ENCODE assay signal across 1 cellular context in genomic region chr7:32490127-32490796, GRCh38.
A peak's percentile ranks its signal among the peaks of the same experiment; 100 is the strongest.
TF ChIP-seq lines count a peak whose summit lies in the region.

Gene LSM5, minus strand, starts transcription at chr7:32490380. Its CDS starts 15 bp downstream, at chr7:32490365.

TF ChIP-seq in HepG2, 621 proteins besides CTCF, POLR2A, EP300 and RAD21 (continued from another document and continues in another):
- TF ChIP-seq ZBTB39 (CRISPR knock-in tag; IDR thresholded peaks at IDR 0.05) (0 out of 2 replicates have a peak, but pooled peaks have one; percentile 37), MBNL3 (CRISPR knock-in tag; conservative IDR thresholded peaks at IDR 0.05) (no peak), ZNF17 (CRISPR knock-in tag; IDR thresholded peaks at IDR 0.05) (no peak), MYPOP (CRISPR knock-in tag; IDR thresholded peaks at IDR 0.05) (peak; percentile 75), ZSCAN21 (CRISPR knock-in tag; IDR thresholded peaks at IDR 0.05; ENCODE audit: borderline replicate concordance) (peak; percentile 90), ZNF615 (CRISPR knock-in tag; IDR thresholded peaks at IDR 0.05; ENCODE audit: borderline replicate concordance) (no peak), ZFP1 (CRISPR knock-in tag; IDR thresholded peaks at IDR 0.05) (peak; percentile 79), ZNF20 (CRISPR knock-in tag; IDR thresholded peaks at IDR 0.05) (peak; percentile 29; the same call in 1 of the 2 replicates), POLR2AphosphoS5 (IDR thresholded peaks at IDR 0.05; ENCODE audit: low read depth, low read length) (peak; percentile 78), ZNF138 (CRISPR knock-in tag; IDR thresholded peaks at IDR 0.05; ENCODE audit: low read depth) (no peak), NR3C1 (CRISPR knock-in tag; IDR thresholded peaks at IDR 0.05) (no peak), CEBPG (CRISPR knock-in tag; IDR thresholded peaks at IDR 0.05) (peak; percentile 55), ZNF510 (CRISPR knock-in tag; IDR thresholded peaks at IDR 0.05; ENCODE audit: low read depth) (no peak), NR2F6 (IDR thresholded peaks at IDR 0.05) (no peak), NR2F6 (CRISPR knock-in tag; IDR thresholded peaks at IDR 0.05) (peak; percentile 63; the same call in 1 of the 2 replicates), ZBED4 (CRISPR knock-in tag; IDR thresholded peaks at IDR 0.05; ENCODE audit: borderline replicate concordance) (peak; percentile 80), MED1 (CRISPR knock-in tag; IDR thresholded peaks at IDR 0.05) (peak; percentile 74), ZNF75D (CRISPR knock-in tag; IDR thresholded peaks at IDR 0.05; ENCODE audit: borderline replicate concordance) (no peak), SRY (CRISPR knock-in tag; IDR thresholded peaks at IDR 0.05) (peak; percentile 81; the same call in 1 of the 2 replicates), RNF2 (conservative IDR thresholded peaks at IDR 0.05; ENCODE audit: low read depth) (peak; percentile 82), ZNF224 (CRISPR knock-in tag; IDR thresholded peaks at IDR 0.05) (no peak; the same call in 1 of the 2 replicates), SALL1 (CRISPR knock-in tag; IDR thresholded peaks at IDR 0.05) (peak; percentile 94), ZFP36L2 (CRISPR knock-in tag; IDR thresholded peaks at IDR 0.05) (peak; percentile 75; the same call in 1 of the 2 replicates), XRCC5 (optimal IDR thresholded peaks at IDR 0.05; ENCODE audit: low read length) (peak; percentile 96), ZNF331 (CRISPR knock-in tag; IDR thresholded peaks at IDR 0.05) (peak; percentile 93), ZNF121 (CRISPR knock-in tag; IDR thresholded peaks at IDR 0.05) (no peak), SRSF1 (optimal IDR thresholded peaks at IDR 0.05; ENCODE audit: low read depth, low read length) (peak; percentile 76), PLRG1 (conservative IDR thresholded peaks at IDR 0.05) (no peak), KIAA2018 (CRISPR knock-in tag; IDR thresholded peaks at IDR 0.05; ENCODE audit: borderline replicate concordance) (no peak), KDM5B (CRISPR knock-in tag; IDR thresholded peaks at IDR 0.05; ENCODE audit: borderline replicate concordance) (peak; percentile 96), SAFB2 (CRISPR knock-in tag; IDR thresholded peaks at IDR 0.05; ENCODE audit: borderline replicate concordance, low read depth) (peak; percentile 88), ZNF274 (CRISPR knock-in tag; IDR thresholded peaks at IDR 0.05) (0 out of 2 replicates have a peak, but pooled peaks have one; percentile 74), ZNF512B (CRISPR knock-in tag; IDR thresholded peaks at IDR 0.05; ENCODE audit: borderline replicate concordance) (no peak), RBAK (CRISPR knock-in tag; IDR thresholded peaks at IDR 0.05) (0 out of 2 replicates have a peak, but pooled peaks have one; percentile 47), HNRNPUL1 (IDR thresholded peaks at IDR 0.05; ENCODE audit: low read depth, low read length) (no peak), ATF4 (CRISPR knock-in tag; IDR thresholded peaks at IDR 0.05) (peak in 1 of 2 experiments; percentile 40; a peak in 1 of 4 replicates), MLXIP (CRISPR knock-in tag; IDR thresholded peaks at IDR 0.05; ENCODE audit: borderline replicate concordance) (peak; percentile 54; the same call in 1 of the 2 replicates), ZNF816 (CRISPR knock-in tag; IDR thresholded peaks at IDR 0.05; ENCODE audit: borderline replicate concordance) (no peak), ZIK1 (CRISPR knock-in tag; IDR thresholded peaks at IDR 0.05; ENCODE audit: borderline replicate concordance, low read depth) (peak; percentile 93; the same call in 1 of the 2 replicates), ZNF12 (CRISPR knock-in tag; IDR thresholded peaks at IDR 0.05) (peak; percentile 41; the same call in 1 of the 2 replicates)
